Comparison of ENCODE assay signal across 1 cellular context in genomic region chr2:240895656-240896388, GRCh38.
TF ChIP-seq lines count a peak whose summit lies in the region.

MAB21L4 (minus strand) TSS chr2:240896156; CDS start chr2:240895997, 159 bp downstream.

TF ChIP-seq in HepG2, 621 proteins besides CTCF, POLR2A, EP300 and RAD21 (continued from another document):
- no peak for TF ChIP-seq ZNF652 (CRISPR knock-in tag; IDR thresholded peaks at IDR 0.05; ENCODE audit: borderline replicate concordance, low read depth)
- TF ChIP-seq, protein P1, sequence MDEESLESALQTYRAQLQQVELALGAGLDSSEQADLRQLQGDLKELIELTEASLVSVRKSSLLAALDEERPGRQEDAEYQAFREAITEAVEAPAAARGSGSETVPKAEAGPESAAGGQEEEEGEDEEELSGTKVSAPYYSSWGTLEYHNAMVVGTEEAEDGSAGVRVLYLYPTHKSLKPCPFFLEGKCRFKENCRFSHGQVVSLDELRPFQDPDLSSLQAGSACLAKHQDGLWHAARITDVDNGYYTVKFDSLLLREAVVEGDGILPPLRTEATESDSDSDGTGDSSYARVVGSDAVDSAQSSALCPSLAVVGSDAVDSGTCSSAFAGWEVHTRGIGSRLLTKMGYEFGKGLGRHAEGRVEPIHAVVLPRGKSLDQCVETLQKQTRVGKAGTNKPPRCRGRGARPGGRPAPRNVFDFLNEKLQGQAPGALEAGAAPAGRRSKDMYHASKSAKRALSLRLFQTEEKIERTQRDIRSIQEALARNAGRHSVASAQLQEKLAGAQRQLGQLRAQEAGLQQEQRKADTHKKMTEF (CRISPR knock-in tag; IDR thresholded peaks at IDR 0.05): no peak
- peak; percentile 70 for TF ChIP-seq ATF3 (CRISPR knock-in tag; IDR thresholded peaks at IDR 0.05)
- TF ChIP-seq SOX6 (IDR thresholded peaks at IDR 0.05): no peak
- 0 out of 2 replicates have a peak, but pooled peaks have one; percentile 8 for TF ChIP-seq SOX6 (CRISPR knock-in tag; IDR thresholded peaks at IDR 0.05)
- no peak for TF ChIP-seq ATF7 (IDR thresholded peaks at IDR 0.05)
- no peak for TF ChIP-seq ATF7 (CRISPR knock-in tag; IDR thresholded peaks at IDR 0.05)
- no peak for TF ChIP-seq TAF15 (IDR thresholded peaks at IDR 0.05; ENCODE audit: low read depth, low read length, poor library complexity, severe bottlenecking)
- TF ChIP-seq JUNB (CRISPR knock-in tag; IDR thresholded peaks at IDR 0.05; ENCODE audit: borderline replicate concordance): peak; percentile 44; the same call in 1 of the 2 replicates
- TF ChIP-seq ZSCAN20 (CRISPR knock-in tag; IDR thresholded peaks at IDR 0.05; ENCODE audit: borderline replicate concordance): no peak
- TF ChIP-seq CBX1 (IDR thresholded peaks at IDR 0.05; ENCODE audit: low read depth): no peak
- no peak for TF ChIP-seq TARDBP (CRISPR knock-in tag; IDR thresholded peaks at IDR 0.05)
- TF ChIP-seq PHF21A (CRISPR knock-in tag; IDR thresholded peaks at IDR 0.05): no peak
- TF ChIP-seq FOSL1 (CRISPR knock-in tag; IDR thresholded peaks at IDR 0.05; ENCODE audit: borderline replicate concordance): peak; percentile 48; the same call in 1 of the 2 replicates
- no peak for TF ChIP-seq NFIC (IDR thresholded peaks at IDR 0.05; ENCODE audit: low read length)
- 0 out of 2 replicates have a peak, but pooled peaks have one; percentile 18 for TF ChIP-seq KDM2A (CRISPR knock-in tag; IDR thresholded peaks at IDR 0.05; ENCODE audit: borderline replicate concordance, low read depth)
- no peak for TF ChIP-seq SIX1 (CRISPR knock-in tag; IDR thresholded peaks at IDR 0.05; ENCODE audit: borderline replicate concordance)
- TF ChIP-seq ZNF232 (CRISPR knock-in tag; IDR thresholded peaks at IDR 0.05; ENCODE audit: borderline replicate concordance): no peak
- 0 out of 2 replicates have a peak, but pooled peaks have one; percentile 13 for TF ChIP-seq ZNF263 (CRISPR knock-in tag; IDR thresholded peaks at IDR 0.05)
- 0 out of 2 replicates have a peak, but pooled peaks have one; percentile 49 for TF ChIP-seq JUN (CRISPR knock-in tag; IDR thresholded peaks at IDR 0.05)
- peak; percentile 27; the same call in 1 of the 2 replicates for TF ChIP-seq TRIM24 (CRISPR knock-in tag; IDR thresholded peaks at IDR 0.05)
- no peak for TF ChIP-seq IKZF4 (CRISPR knock-in tag; IDR thresholded peaks at IDR 0.05; ENCODE audit: borderline replicate concordance, low read depth, not compliant biosample characterization)
- no peak for TF ChIP-seq AHR (CRISPR knock-in tag; IDR thresholded peaks at IDR 0.05)
- peak; percentile 48; the same call in 1 of the 2 replicates for TF ChIP-seq NR2F6 (IDR thresholded peaks at IDR 0.05)
- peak; percentile 54 for TF ChIP-seq NR2F6 (CRISPR knock-in tag; IDR thresholded peaks at IDR 0.05)
- TF ChIP-seq, protein P2, sequence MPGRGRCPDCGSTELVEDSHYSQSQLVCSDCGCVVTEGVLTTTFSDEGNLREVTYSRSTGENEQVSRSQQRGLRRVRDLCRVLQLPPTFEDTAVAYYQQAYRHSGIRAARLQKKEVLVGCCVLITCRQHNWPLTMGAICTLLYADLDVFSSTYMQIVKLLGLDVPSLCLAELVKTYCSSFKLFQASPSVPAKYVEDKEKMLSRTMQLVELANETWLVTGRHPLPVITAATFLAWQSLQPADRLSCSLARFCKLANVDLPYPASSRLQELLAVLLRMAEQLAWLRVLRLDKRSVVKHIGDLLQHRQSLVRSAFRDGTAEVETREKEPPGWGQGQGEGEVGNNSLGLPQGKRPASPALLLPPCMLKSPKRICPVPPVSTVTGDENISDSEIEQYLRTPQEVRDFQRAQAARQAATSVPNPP (CRISPR knock-in tag; IDR thresholded peaks at IDR 0.05): no peak
- TF ChIP-seq, protein P3, sequence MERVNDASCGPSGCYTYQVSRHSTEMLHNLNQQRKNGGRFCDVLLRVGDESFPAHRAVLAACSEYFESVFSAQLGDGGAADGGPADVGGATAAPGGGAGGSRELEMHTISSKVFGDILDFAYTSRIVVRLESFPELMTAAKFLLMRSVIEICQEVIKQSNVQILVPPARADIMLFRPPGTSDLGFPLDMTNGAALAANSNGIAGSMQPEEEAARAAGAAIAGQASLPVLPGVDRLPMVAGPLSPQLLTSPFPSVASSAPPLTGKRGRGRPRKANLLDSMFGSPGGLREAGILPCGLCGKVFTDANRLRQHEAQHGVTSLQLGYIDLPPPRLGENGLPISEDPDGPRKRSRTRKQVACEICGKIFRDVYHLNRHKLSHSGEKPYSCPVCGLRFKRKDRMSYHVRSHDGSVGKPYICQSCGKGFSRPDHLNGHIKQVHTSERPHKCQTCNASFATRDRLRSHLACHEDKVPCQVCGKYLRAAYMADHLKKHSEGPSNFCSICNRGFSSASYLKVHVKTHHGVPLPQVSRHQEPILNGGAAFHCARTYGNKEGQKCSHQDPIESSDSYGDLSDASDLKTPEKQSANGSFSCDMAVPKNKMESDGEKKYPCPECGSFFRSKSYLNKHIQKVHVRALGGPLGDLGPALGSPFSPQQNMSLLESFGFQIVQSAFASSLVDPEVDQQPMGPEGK (CRISPR knock-in tag; IDR thresholded peaks at IDR 0.05): peak; percentile 68
- peak; percentile 90 for TF ChIP-seq FOSL2 (CRISPR knock-in tag; IDR thresholded peaks at IDR 0.05)
- no peak for TF ChIP-seq ZKSCAN5 (CRISPR knock-in tag; IDR thresholded peaks at IDR 0.05)
- no peak for TF ChIP-seq SP2 (CRISPR knock-in tag; IDR thresholded peaks at IDR 0.05)
- 0 out of 2 replicates have a peak, but pooled peaks have one; percentile 11 for TF ChIP-seq DMAP1 (CRISPR knock-in tag; IDR thresholded peaks at IDR 0.05)
- no peak for TF ChIP-seq KLF9 (CRISPR knock-in tag; IDR thresholded peaks at IDR 0.05; ENCODE audit: low read depth)
- peak; percentile 68; the same call in 1 of the 2 replicates for TF ChIP-seq TCF7 (IDR thresholded peaks at IDR 0.05; ENCODE audit: low read depth)
- peak; percentile 98 for TF ChIP-seq ZEB1 (IDR thresholded peaks at IDR 0.05; ENCODE audit: insufficient replicate concordance, low read depth)
- TF ChIP-seq NR2F1 (CRISPR knock-in tag; IDR thresholded peaks at IDR 0.05): peak in 1 of 2 experiments; percentile 68; a peak in 2 of 4 replicates
- no peak for TF ChIP-seq ATF1 (CRISPR knock-in tag; IDR thresholded peaks at IDR 0.05)
- TF ChIP-seq RARA (CRISPR knock-in tag; IDR thresholded peaks at IDR 0.05): peak; percentile 22; the same call in 1 of the 2 replicates
- TF ChIP-seq CAMTA2 (CRISPR knock-in tag; IDR thresholded peaks at IDR 0.05; ENCODE audit: borderline replicate concordance): peak; percentile 31; the same call in 1 of the 2 replicates
- TF ChIP-seq SALL1 (CRISPR knock-in tag; IDR thresholded peaks at IDR 0.05): peak; percentile 41; the same call in 1 of the 2 replicates
- no peak for TF ChIP-seq ARID4A (CRISPR knock-in tag; IDR thresholded peaks at IDR 0.05; ENCODE audit: borderline replicate concordance)
- peak; percentile 38; the same call in 1 of the 2 replicates for TF ChIP-seq ZFX (CRISPR knock-in tag; IDR thresholded peaks at IDR 0.05; ENCODE audit: low read depth)
- no peak for TF ChIP-seq NPAS2 (CRISPR knock-in tag; IDR thresholded peaks at IDR 0.05; ENCODE audit: borderline replicate concordance)
